In the genomic region with DNA sequence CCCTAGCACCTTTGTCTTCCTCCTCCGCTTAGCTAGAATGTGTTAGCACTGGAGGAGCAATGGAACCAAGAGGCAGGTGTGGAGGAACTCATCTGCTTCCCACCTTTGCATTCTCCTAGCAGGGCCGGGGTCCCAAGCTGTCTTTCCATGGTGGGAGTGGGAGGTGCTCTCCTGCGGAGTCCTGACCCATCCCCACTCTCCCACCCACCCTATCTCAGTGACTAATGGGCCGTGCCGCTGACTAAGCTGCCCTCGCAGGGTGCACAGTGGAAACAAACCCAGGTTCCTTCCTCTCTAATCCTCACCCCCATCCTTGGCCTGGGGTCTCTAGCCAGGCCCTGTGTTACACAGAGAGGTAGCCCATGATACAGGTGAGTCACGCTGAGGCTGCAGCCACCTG, we compare ENCODE assay signal across 15 cellular contexts.
DNase-seq lines count a peak whose midpoint lies in the region; ATAC-seq, FAIRE-seq and TF ChIP-seq lines count a peak whose summit lies in the region.
"Had no signal": no experiment of that assay in that cellular context is flagged by ENCODE, and none has a peak within 500 bp of the region (broad histone marks: within the 10 kb centered on the region; RNA-seq: fewer than 3 reads in every experiment).

No MANE protein-coding gene starts in this region.

- TF ChIP-seq CTCF in Caco-2 (IDR thresholded peaks at IDR 0.05; ENCODE audit: insufficient read depth in 1 of 2, low read depth in 1 of 2, low read length in 1 of 2, severe bottlenecking in 1 of 2, unreplicated experiment in 1 of 2) (no peak), D721Med (IDR thresholded peaks at IDR 0.05; ENCODE audit: insufficient read depth, missing control alignments) (no peak)

- no peaks in the 10 kb centered on the region for H3K27me3 Mint-ChIP-seq in stimulated activated naive B cell treated with anti-CD40 and anti-IgM and Interleukin-4, amounts not matched to agents 10 μg/mL and 1 μg/mL and 100 μg/mL, for 72 hours
- H3K27me3 Mint-ChIP-seq in Caco-2 (ENCODE audit: insufficient read depth, unreplicated experiment): peaks cover 5% of the 10 kb centered on the region

- POLR2A ChIA-PET in Caco-2 (lab: Charles Lee): no interaction called here

- CTCF ChIA-PET in Caco-2 (lab: Charles Lee): no interaction called here

- no peaks in the 10 kb centered on the region for H3K36me3 ChIP-seq in Caco-2 (ENCODE audit: control insufficient read depth, insufficient read depth, low read length)

- H3K9me3 Mint-ChIP-seq in stimulated activated naive B cell treated with anti-CD40 and anti-IgM and Interleukin-4, amounts not matched to agents 10 μg/mL and 1 μg/mL and 100 μg/mL, for 72 hours: no peaks in the 10 kb centered on the region
- H3K9me3 Mint-ChIP-seq in Caco-2 (ENCODE audit: unreplicated experiment): no peaks in the 10 kb centered on the region

- no peak for FAIRE-seq in D721Med (lab: Jason Lieb, UNC)
- FAIRE-seq: kidney had no signal

- intact Hi-C loops in Caco-2 (cut with micrococcal nuclease; ENCODE audit: unreplicated experiment): no loop called here

- H3K36me3 Mint-ChIP-seq in stimulated activated naive B cell treated with anti-CD40 and anti-IgM and Interleukin-4, amounts not matched to agents 10 μg/mL and 1 μg/mL and 100 μg/mL, for 72 hours: no peaks in the 10 kb centered on the region
- H3K36me3 Mint-ChIP-seq in Caco-2 (ENCODE audit: insufficient read depth, unreplicated experiment): no peaks in the 10 kb centered on the region

- H3K4me3 ChIP-seq in Caco-2 (ENCODE audit: low read depth, low read length): no peak overlapping the region

- no peaks in the 10 kb centered on the region for H3K4me1 ChIP-seq in Caco-2

- peaks cover 87 to 97% of the 10 kb centered on the region in 2 donors for H3K4me1 Mint-ChIP-seq in stimulated activated naive B cell treated with anti-CD40 and anti-IgM and Interleukin-4, amounts not matched to agents 10 μg/mL and 1 μg/mL and 100 μg/mL, for 72 hours
- no peaks in the 10 kb centered on the region for H3K4me1 Mint-ChIP-seq in Caco-2 (ENCODE audit: low read depth, unreplicated experiment)

- BruUV-seq in Caco-2 (replicated peaks; lab: Mats Ljungman, UMichigan): no TSS peak

- no peak for ATAC-seq in stimulated activated naive B cell treated with anti-CD40 and anti-IgM and Interleukin-4, amounts not matched to agents 10 μg/mL and 1 μg/mL and 100 μg/mL, for 72 hours (replicated peaks)
- ATAC-seq: HCT116, sciatic nerve had no signal

- DNase-seq in activated CD4-positive, alpha-beta T cell treated with anti-CD3 and anti-CD28 coated beads for 4 hours: peak; percentile 28 to 61
- DNase-seq in activated CD4-positive, alpha-beta T cell treated with anti-CD3 and anti-CD28 coated beads for 1 hour: no peak
- DNase-seq in activated T-cell treated with anti-CD3 and anti-CD28 coated beads for 4 hours (peak; percentile 52), kidney glomerular epithelial cell (lab: John Stamatoyannopoulos, UW) (peak; percentile 35), Caco-2 (no peak), cerebellar nuclear complex (lab: John Stamatoyannopoulos, UW) (no peak), D721Med (ENCODE audit: insufficient read length, low spot score) (no peak)
- DNase-seq in stimulated activated naive B cell treated with anti-CD40 and anti-IgM and Interleukin-4, amounts not matched to agents 10 μg/mL and 1 μg/mL and 100 μg/mL, for 72 hours: no peak
- DNase-seq: aorta, foreskin melanocyte, kidney, NCI-H510A, RPMI8226 had no signal

- H3K9me3 ChIP-seq in Caco-2: no peaks in the 10 kb centered on the region

- no peaks in the 10 kb centered on the region for H3K27me3 ChIP-seq in Caco-2 (replicated peaks; ENCODE audit: control insufficient read depth, insufficient read depth, low read length)

- H3K27ac Mint-ChIP-seq in stimulated activated naive B cell treated with anti-CD40 and anti-IgM and Interleukin-4, amounts not matched to agents 10 μg/mL and 1 μg/mL and 100 μg/mL, for 72 hours: peak overlapping the region; percentile 97
- H3K27ac Mint-ChIP-seq in Caco-2 (ENCODE audit: unreplicated experiment): no peak overlapping the region

- no peak overlapping the region for H3K4me3 Mint-ChIP-seq in stimulated activated naive B cell treated with anti-CD40 and anti-IgM and Interleukin-4, amounts not matched to agents 10 μg/mL and 1 μg/mL and 100 μg/mL, for 72 hours
- H3K4me3 Mint-ChIP-seq in Caco-2 (ENCODE audit: unreplicated experiment): no peak overlapping the region

Comparison
In these comparisons a context has a peak if more than half of its experiments do, and no peak if none do; other contexts are left out.
1. DNase-seq: peak in activated CD4-positive, alpha-beta T cell treated with anti-CD3 and anti-CD28 coated beads for 4 hours (2 of 2), activated T-cell treated with anti-CD3 and anti-CD28 coated beads for 4 hours (single experiment) and kidney glomerular epithelial cell (single experiment); none in activated CD4-positive, alpha-beta T cell treated with anti-CD3 and anti-CD28 coated beads for 1 hour (single experiment), stimulated activated naive B cell treated with anti-CD40 and anti-IgM and Interleukin-4, amounts not matched to agents 10 μg/mL and 1 μg/mL and 100 μg/mL, for 72 hours (single experiment), Caco-2 (0 of 2), cerebellar nuclear complex (0 of 2) and D721Med (single experiment).